Comparison of ENCODE assay signal across 26 cellular contexts in genomic region chr7:87899258-87899657, GRCh38.
"Had no signal": no experiment of that assay in that cellular context is flagged by ENCODE, and none has a peak within 500 bp of the region (broad histone marks: within the 10 kb centered on the region; RNA-seq: fewer than 3 reads in every experiment).

No MANE protein-coding gene starts in this region.

- H3K27ac Mint-ChIP-seq: dendritic cell treated with granulocyte-macrophage colony-stimulating factor and Interleukin-4, amounts not matched to agents 40 ng/mL and 50 ng/mL, for 4 days; effector memory CD8-positive, alpha-beta T cell; endodermal cell had no signal

- H3K4me3 Mint-ChIP-seq: dendritic cell treated with granulocyte-macrophage colony-stimulating factor and Interleukin-4, amounts not matched to agents 40 ng/mL and 50 ng/mL, for 4 days; effector memory CD8-positive, alpha-beta T cell; endodermal cell; naive thymus-derived CD4-positive, alpha-beta T cell had no signal

- H3K27me3 Mint-ChIP-seq: dendritic cell treated with granulocyte-macrophage colony-stimulating factor and Interleukin-4, amounts not matched to agents 40 ng/mL and 50 ng/mL, for 4 days; effector memory CD8-positive, alpha-beta T cell; naive thymus-derived CD4-positive, alpha-beta T cell had no signal

- H3K27me3 ChIP-seq: colonic mucosa, esophagus squamous epithelium, gastrocnemius medialis, heart right ventricle, left lung had no signal

- H3K4me1 ChIP-seq: colonic mucosa, esophagus squamous epithelium, gastrocnemius medialis, heart right ventricle, left lung, lower lobe of right lung had no signal

- H3K4me3 ChIP-seq: colonic mucosa, esophagus squamous epithelium, gastrocnemius medialis, heart right ventricle, left lung, lower lobe of right lung had no signal

- H3K4me1 Mint-ChIP-seq: endodermal cell had no signal

- H3K9me3 ChIP-seq: colonic mucosa, esophagus squamous epithelium, gastrocnemius medialis, heart right ventricle, left lung, lower lobe of right lung had no signal

- H3K36me3 ChIP-seq: colonic mucosa had no signal

- FAIRE-seq: endometrium, keratinocyte had no signal

- DNase-seq: colonic mucosa; cortex of kidney; effector CD8-positive, alpha-beta T cell; effector memory CD8-positive, alpha-beta T cell; endodermal cell; erythroblast; esophagus squamous epithelium; foreskin fibroblast; foreskin melanocyte; gastrocnemius medialis; glutamatergic neuron; head of caudate nucleus; heart right ventricle; hippocampal formation; left cardiac atrium; left lung; left ventricle myocardium superior; lower lobe of right lung; mesenchymal stem cell; midbrain; naive thymus-derived CD4-positive, alpha-beta T cell had no signal

- ATAC-seq: effector memory CD8-positive, alpha-beta T cell; esophagus mucosa; gastrocnemius medialis; heart right ventricle; left cardiac atrium; left lung; left ventricle myocardium superior; lower lobe of right lung; naive thymus-derived CD4-positive, alpha-beta T cell had no signal

- H3K27ac ChIP-seq: colonic mucosa, epithelial cell of prostate, esophagus squamous epithelium, gastrocnemius medialis, heart right ventricle, left lung, lower lobe of right lung had no signal
